Comparison of ENCODE assay signal across 8 cellular contexts in genomic region chr14:31456841-31457664, GRCh38. TPM values are rescaled to one million over a fixed set of nuclear protein-coding genes. Genes with fewer than 3 reads are reported as not detected.
DNase-seq lines count a peak whose midpoint lies in the region; ATAC-seq and TF ChIP-seq lines count a peak whose summit lies in the region.

Gene DTD2, minus strand, starts transcription at chr14:31457506. Its CDS starts 113 bp downstream, at chr14:31457393.

- POLR2A ChIA-PET in GM10248 (lab: Yijun Ruan, JAX): interaction anchor here (1.0 kb wide), 1 partner anchor 36 kb away, joined by 7 read pairs; the partner anchor contains the start of gene HEATR5A

- H3K4me3 ChIP-seq in osteoblast (ENCODE audit: insufficient read depth, low read length) (peak within 1 kb of the TSS; percentile 94), thoracic aorta (peak within 1 kb of the TSS; percentile 77)

- DNase-seq in GM10248 (ENCODE audit: extremely low spot score) (peak; percentile 97), NCI-H1092 (lab: John Stamatoyannopoulos, UW) (peak; percentile 98), SKM-1 treated with dmso at 0.1 percent for 144 hours (lab: John Stamatoyannopoulos, UW; ENCODE audit: unreplicated experiment) (peak; percentile 77), glomerular endothelial cell (ENCODE audit: extremely low read depth, low read depth, low spot score) (peak; percentile 62), osteoblast (ENCODE audit: insufficient read length, low spot score, missing footprints) (peak; percentile 91), thoracic aorta (ENCODE audit: low spot score) (peak; percentile 74)

- H4K20me1 ChIP-seq in osteoblast (ENCODE audit: insufficient read depth, low read length): no peaks in the 10 kb centered on the region

- no peaks in the 10 kb centered on the region for H3K27me3 Mint-ChIP-seq in activated naive CD8-positive, alpha-beta T cell

- H3K27ac Mint-ChIP-seq in activated naive CD8-positive, alpha-beta T cell: peak within 1 kb of the TSS; percentile 96

- H3K36me3 Mint-ChIP-seq in activated naive CD8-positive, alpha-beta T cell: no peaks in the 10 kb centered on the region

- peak within 1 kb of the TSS; percentile 97 for H3K4me3 Mint-ChIP-seq in activated naive CD8-positive, alpha-beta T cell

- TF ChIP-seq CTCF in GM10248 (IDR thresholded peaks at IDR 0.05; ENCODE audit: control extremely low read depth, extremely low read depth, low read depth, missing control alignments): no peak
- TF ChIP-seq CTCF in osteoblast (IDR thresholded peaks at IDR 0.05; ENCODE audit: extremely low read depth, low read depth, low read length): no peak
- no peak for TF ChIP-seq CTCF in thoracic aorta (IDR thresholded peaks at IDR 0.05)

- peak within 1 kb of the TSS; percentile 98 for H2AFZ ChIP-seq in osteoblast (ENCODE audit: low read length)

- CTCF ChIA-PET in GM10248 (lab: Yijun Ruan, JAX): interaction anchor here (0.7 to 3.0 kb wide), 13 partner anchors 8 to 802 kb away, joined by 3 to 14 read pairs (median 3); partner anchors contain the start of genes HEATR5A and HECTD1

- peak within 1 kb of the TSS; percentile 95 for H3K4me2 ChIP-seq in osteoblast (ENCODE audit: insufficient read depth, low read length)

- H3K9me3 Mint-ChIP-seq in activated naive CD8-positive, alpha-beta T cell (ENCODE audit: low read depth): no peaks in the 10 kb centered on the region

- peaks cover 16% of the 10 kb centered on the region for H3K79me2 ChIP-seq in osteoblast (ENCODE audit: insufficient read depth, low read length)

- H3K4me1 ChIP-seq in osteoblast (ENCODE audit: insufficient read depth, low read length) (peaks cover 10% of the 10 kb centered on the region), thoracic aorta (ENCODE audit: control insufficient read depth in 1 of 2, low read depth in 2 of 2) (peaks cover 3 to 12% of the 10 kb centered on the region in 2 donors)

- H3K9me3 ChIP-seq in osteoblast (ENCODE audit: low read depth, low read length) (no peaks in the 10 kb centered on the region), thoracic aorta (no peaks in the 10 kb centered on the region)

- ATAC-seq in HG02610 (IDR thresholded peaks at IDR 0.05; ENCODE audit: unreplicated experiment) (peak; percentile 99), thoracic aorta (ENCODE audit: insufficient number of reproducible peaks, low FRiP score, low read depth) (peak; percentile 99)

- H3K36me3 ChIP-seq in osteoblast (ENCODE audit: insufficient read depth, low read length): peaks cover 5% of the 10 kb centered on the region
- H3K36me3 ChIP-seq in thoracic aorta: peaks cover 4% of the 10 kb centered on the region

- peak within 1 kb of the TSS; percentile 92 for H3K27ac ChIP-seq in osteoblast (ENCODE audit: low read depth, low read length)
- peak within 1 kb of the TSS; percentile 68 to 75 for H3K27ac ChIP-seq in thoracic aorta

- peaks cover 27% of the 10 kb centered on the region for H3K4me1 Mint-ChIP-seq in activated naive CD8-positive, alpha-beta T cell (ENCODE audit: low read depth)

- H3K27me3 ChIP-seq in osteoblast (ENCODE audit: insufficient read depth, low read length): no peaks in the 10 kb centered on the region
- H3K27me3 ChIP-seq in thoracic aorta (replicated peaks; ENCODE audit: insufficient read depth): no peaks in the 10 kb centered on the region

RNA-seq across cellular contexts. Expression of gene DTD2, which starts in this region (rescaled TPM):
- total RNA-seq in glomerular endothelial cell: 13.4 and 18.0 TPM in 2 replicates
- 46.0 and 64.1 TPM in 2 replicates for total RNA-seq in osteoblast
- total RNA-seq in thoracic aorta: 10 to 100 TPM; 28.9 to 56.5 TPM

Comparison
In these comparisons a context has a peak if more than half of its experiments do, and no peak if none do; other contexts are left out.
1. Peak in every context shown above with its lines: DNase-seq, ATAC-seq, H3K4me3 ChIP-seq and H3K27ac ChIP-seq.